In the genomic region with DNA sequence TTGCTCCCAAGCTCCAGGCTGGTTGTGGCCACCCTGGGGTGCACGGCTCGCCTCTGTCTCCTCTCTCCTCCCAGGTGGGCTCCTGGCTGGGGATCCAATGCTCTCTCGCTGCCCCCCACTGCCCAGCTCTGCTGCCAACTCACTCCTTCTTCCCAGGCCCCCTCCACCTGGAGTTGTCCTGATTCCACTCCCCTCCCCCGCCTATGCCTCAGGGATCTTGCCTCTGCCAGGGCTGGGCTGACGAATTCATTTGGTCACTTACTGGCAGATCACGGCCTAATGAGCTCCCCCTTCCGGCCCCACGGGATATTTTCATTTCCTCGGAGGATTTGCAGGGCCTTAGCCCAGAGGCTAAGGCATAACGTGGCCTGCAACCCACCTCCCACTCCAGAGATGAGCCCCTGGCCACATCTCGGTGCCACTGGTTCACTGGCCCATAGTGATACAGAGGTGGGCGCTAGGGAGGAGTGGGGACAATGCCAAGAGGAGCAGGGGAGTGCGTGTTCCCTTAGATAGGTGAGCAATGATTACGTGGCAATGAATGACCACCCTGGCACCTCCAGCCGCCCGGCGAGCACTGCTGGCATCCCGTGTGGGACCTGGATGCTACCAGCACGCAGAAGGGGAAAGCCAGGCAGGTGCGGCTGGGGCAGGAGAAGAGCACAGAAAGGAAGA, we compare ENCODE assay signal across 9 cellular contexts.
A peak's percentile ranks its signal among the peaks of the same experiment; 100 is the strongest.
DNase-seq lines count a peak whose midpoint lies in the region; ATAC-seq and TF ChIP-seq lines count a peak whose summit lies in the region.
"Had no signal": no experiment of that assay in that cellular context is flagged by ENCODE, and none has a peak within 500 bp of the region (broad histone marks: within the 10 kb centered on the region; RNA-seq: fewer than 3 reads in every experiment).

No MANE protein-coding gene starts in this region.

- CTCF ChIA-PET in MCF 10A (lab: Yijun Ruan, JAX), result interaction anchor here (0.6 to 2.5 kb wide), 22 partner anchors 9 to 359 kb away, joined by 3 to 10 read pairs (median 3); no protein-coding TSS in a partner anchor

- ATAC-seq in HG03442 (IDR thresholded peaks at IDR 0.05; ENCODE audit: unreplicated experiment), result no peak

- no peaks in the 10 kb centered on the region for H3K36me3 Mint-ChIP-seq in MCF 10A (ENCODE audit: insufficient read depth, unreplicated experiment)

- H3K27me3 ChIP-seq in breast epithelium (no peaks in the 10 kb centered on the region), tibial nerve (no peaks in the 10 kb centered on the region)

- H3K4me3 ChIP-seq in breast epithelium (no peak overlapping the region), tibial nerve (no peak overlapping the region)

- H3K4me1 ChIP-seq in breast epithelium (no peaks in the 10 kb centered on the region), tibial nerve (no peaks in the 10 kb centered on the region)

- H3K4me3 Mint-ChIP-seq in MCF 10A (ENCODE audit: unreplicated experiment), result no peak overlapping the region

- peaks cover 11% of the 10 kb centered on the region for H3K4me1 Mint-ChIP-seq in MCF 10A (ENCODE audit: insufficient read depth, unreplicated experiment)

- TF ChIP-seq CTCF in MCF 10A (IDR thresholded peaks at IDR 0.05; ENCODE audit: unreplicated experiment) (peak; percentile 50), breast epithelium (IDR thresholded peaks at IDR 0.05) (peak in 1 of 3 donors; percentile 11), tibial nerve (IDR thresholded peaks at IDR 0.05) (peak in 2 of 5 experiments; percentile 18 to 25)

- H3K27me3 Mint-ChIP-seq in MCF 10A (ENCODE audit: insufficient read depth, unreplicated experiment), result peaks cover under 1% of the 10 kb centered on the region

- H3K27ac ChIP-seq in breast epithelium (no peak overlapping the region), tibial nerve (no peak overlapping the region)

- H3K27ac Mint-ChIP-seq in MCF 10A (ENCODE audit: low read depth, unreplicated experiment), result no peak overlapping the region

- TF ChIP-seq POLR2A in breast epithelium (IDR thresholded peaks at IDR 0.05), result no peak
- TF ChIP-seq POLR2A in tibial nerve (IDR thresholded peaks at IDR 0.05), result no peak

- TF ChIP-seq EP300 in tibial nerve (IDR thresholded peaks at IDR 0.05), result no peak

- no peaks in the 10 kb centered on the region for H3K36me3 ChIP-seq in breast epithelium
- no peaks in the 10 kb centered on the region for H3K36me3 ChIP-seq in tibial nerve

- DNase-seq in MCF 10A (ENCODE audit: unreplicated experiment), result peak; percentile 65
- DNase-seq in breast epithelium (ENCODE audit: low spot score in 2 of 2), result no peak
- DNase-seq in RKO (ENCODE audit: low spot score), result peak; percentile 72
- DNase-seq in kidney glomerular epithelial cell (lab: John Stamatoyannopoulos, UW), result peak; percentile 8
- no peak for DNase-seq in GM19240 (ENCODE audit: insufficient read length, low spot score)
- DNase-seq in NCI-H2196 treated with DMSO at 0.1 percent for 48 hours (lab: John Stamatoyannopoulos, UW; ENCODE audit: unreplicated experiment), result no peak
- no peak for DNase-seq in tibial nerve (ENCODE audit: low spot score in 2 of 2)
- DNase-seq: amniotic stem cell had no signal

- POLR2A ChIA-PET in MCF 10A (lab: Yijun Ruan, JAX), result interaction anchor here (0.6 to 1.1 kb wide), 3 partner anchors 17 to 429 kb away, joined by 3 to 5 read pairs (median 3); no protein-coding TSS in a partner anchor

- H3K9me3 Mint-ChIP-seq in MCF 10A (ENCODE audit: unreplicated experiment), result no peaks in the 10 kb centered on the region

- H3K9me3 ChIP-seq in breast epithelium (no peaks in the 10 kb centered on the region), tibial nerve (no peaks in the 10 kb centered on the region)

- no TSS peak for BruUV-seq in MCF 10A (replicated peaks; lab: Mats Ljungman, UMichigan)

- WGBS in tibial nerve, 2 donors, result 66 to 69% methylated on average over 20 of the region's 20 CpGs

- intact Hi-C loops in MCF 10A (cut with micrococcal nuclease), result loop anchor here (1.0 to 2.0 kb wide), 3 partner anchors 316 to 608 kb away; no protein-coding TSS in a partner anchor
- intact Hi-C loops in breast epithelium (cut with DNase I; ENCODE audit: low total_unique reads), result loop anchor here (5.0 kb wide), 1 partner anchor 1355 kb away; no protein-coding TSS in a partner anchor

Comparison
In these comparisons a context has a peak if more than half of its experiments do, and no peak if none do; other contexts are left out.
1. DNase-seq: peak in MCF 10A (single experiment), RKO (single experiment) and kidney glomerular epithelial cell (single experiment); none in breast epithelium (0 of 2), GM19240 (single experiment), NCI-H2196 treated with DMSO at 0.1 percent for 48 hours (single experiment) and tibial nerve (0 of 2).